31 cellular contexts compared by ENCODE assay signal in genomic region chr12:63397807-63398206, GRCh38.
"Had no signal": no experiment of that assay in that cellular context is flagged by ENCODE, and none has a peak within 500 bp of the region (broad histone marks: within the 10 kb centered on the region; RNA-seq: fewer than 3 reads in every experiment).

No MANE protein-coding gene starts in this region.

- H3K4me3 ChIP-seq: adrenal gland, body of pancreas, cardiac muscle cell, colonic mucosa had no signal

- H3K4me3 Mint-ChIP-seq: activated CD4-positive, alpha-beta memory T cell treated with anti-CD3 and anti-CD28 coated beads for 36 hours; activated CD4-positive, alpha-beta T cell treated with anti-CD3 and anti-CD28 coated beads for 36 hours; activated CD4-positive, alpha-beta T cell treated with anti-CD3 and anti-CD28 coated beads, Interleukin-2, amount 10 ng/mL, durations not matched to agents 24 days and 14 days; activated CD8-positive, alpha-beta memory T cell treated with anti-CD3 and anti-CD28 coated beads, Interleukin-2, amount 10 ng/mL, durations not matched to agents 7 days and 5 days; activated CD8-positive, alpha-beta T cell treated with anti-CD3 and anti-CD28 coated beads, Interleukin-2, amount 10 ng/mL, durations not matched to agents 7 days and 5 days; activated naive CD4-positive, alpha-beta T cell treated with anti-CD3 and anti-CD28 coated beads for 36 hours; activated naive CD4-positive, alpha-beta T cell treated with anti-CD3 and anti-CD28 coated beads, Interleukin-2, amount 50 U/mL, for 24 hours; activated naive CD8-positive, alpha-beta T cell treated with anti-CD3 and anti-CD28 coated beads for 36 hours; activated naive CD8-positive, alpha-beta T cell treated with anti-CD3 and anti-CD28 coated beads, Interleukin-2, amount 50 U/mL, for 24 hours; activated T-helper 1 cell treated with anti-CD3 and anti-CD28 coated beads, Interleukin-12 subunit alpha, Interleukin-12 subunit beta, Interleukin-2, Interleukin-4 antibody, amounts not matched to agents 30 ng/mL and 10 ng/mL and 1 ng/mL, durations not matched to agents 14 hours and 24 hours and 36 hours; endodermal cell had no signal

- H3K36me3 ChIP-seq: adrenal gland, cardiac muscle cell, colonic mucosa had no signal

- H3K36me3 Mint-ChIP-seq: activated CD4-positive, alpha-beta memory T cell treated with anti-CD3 and anti-CD28 coated beads for 36 hours; activated CD8-positive, alpha-beta memory T cell treated with anti-CD3 and anti-CD28 coated beads, Interleukin-2, amount 10 ng/mL, durations not matched to agents 7 days and 5 days; activated naive CD4-positive, alpha-beta T cell treated with anti-CD3 and anti-CD28 coated beads, Interleukin-2, amount 50 U/mL, for 24 hours; activated naive CD8-positive, alpha-beta T cell treated with anti-CD3 and anti-CD28 coated beads for 36 hours had no signal

- ATAC-seq: activated CD4-positive, alpha-beta T cell treated with anti-CD3 and anti-CD28 coated beads for 36 hours; activated CD8-positive, alpha-beta memory T cell treated with anti-CD3 and anti-CD28 coated beads, Interleukin-2, amount 10 ng/mL, durations not matched to agents 7 days and 5 days; activated CD8-positive, alpha-beta T cell treated with anti-CD3 and anti-CD28 coated beads, Interleukin-2, amount 10 ng/mL, durations not matched to agents 7 days and 5 days; activated naive CD8-positive, alpha-beta T cell treated with anti-CD3 and anti-CD28 coated beads, Interleukin-2, amount 50 U/mL, for 24 hours; body of pancreas; esophagus mucosa had no signal

- H3K9me3 Mint-ChIP-seq: activated CD4-positive, alpha-beta memory T cell treated with anti-CD3 and anti-CD28 coated beads for 36 hours; activated naive CD4-positive, alpha-beta T cell treated with anti-CD3 and anti-CD28 coated beads, Interleukin-2, amount 50 U/mL, for 24 hours; activated naive CD8-positive, alpha-beta T cell treated with anti-CD3 and anti-CD28 coated beads for 36 hours; activated naive CD8-positive, alpha-beta T cell treated with anti-CD3 and anti-CD28 coated beads, Interleukin-2, amount 50 U/mL, for 24 hours; activated T-helper 1 cell treated with anti-CD3 and anti-CD28 coated beads, Interleukin-12 subunit alpha, Interleukin-12 subunit beta, Interleukin-2, Interleukin-4 antibody, amounts not matched to agents 30 ng/mL and 10 ng/mL and 1 ng/mL, durations not matched to agents 14 hours and 24 hours and 36 hours; activated T-helper 2 cell treated with anti-CD3 and anti-CD28 coated beads, Interferon-gamma antibody, Interleukin-2, Interleukin-4, amounts not matched to agents 10 μg/mL and 5 μg/mL and 100 μg/mL, durations not matched to agents 14 hours and 24 hours and 36 hours had no signal

- H3K4me1 ChIP-seq: adrenal gland, body of pancreas, colonic mucosa had no signal

- H3K9me3 ChIP-seq: body of pancreas, colonic mucosa had no signal

- H3K27me3 ChIP-seq: adrenal gland, body of pancreas, cardiac muscle cell, colonic mucosa had no signal

- H3K4me1 Mint-ChIP-seq: activated CD4-positive, alpha-beta T cell treated with anti-CD3 and anti-CD28 coated beads for 36 hours; activated CD4-positive, alpha-beta T cell treated with anti-CD3 and anti-CD28 coated beads, Interleukin-2, amount 10 ng/mL, durations not matched to agents 24 days and 14 days; activated CD8-positive, alpha-beta memory T cell treated with anti-CD3 and anti-CD28 coated beads, Interleukin-2, amount 10 ng/mL, durations not matched to agents 7 days and 5 days; activated naive CD4-positive, alpha-beta T cell treated with anti-CD3 and anti-CD28 coated beads, Interleukin-2, amount 50 U/mL, for 24 hours; activated naive CD8-positive, alpha-beta T cell treated with anti-CD3 and anti-CD28 coated beads, Interleukin-2, amount 50 U/mL, for 24 hours had no signal

- H3K27ac ChIP-seq: adrenal gland, body of pancreas, cardiac muscle cell, colonic mucosa had no signal

- DNase-seq: activated CD4-positive, alpha-beta memory T cell treated with anti-CD3 and anti-CD28 coated beads for 36 hours; activated CD4-positive, alpha-beta T cell treated with anti-CD3 and anti-CD28 coated beads for 36 hours; activated CD4-positive, alpha-beta T cell treated with anti-CD3 and anti-CD28 coated beads, Interleukin-2, amount 10 ng/mL, durations not matched to agents 24 days and 14 days; activated CD4-positive, CD25-positive, alpha-beta regulatory T cell; activated CD4-positive, CD25-positive, alpha-beta regulatory T cell treated with anti-CD3 and anti-CD28 coated beads, Interleukin-2, amount 50 U/mL, for 72 hours; activated CD8-positive, alpha-beta memory T cell treated with anti-CD3 and anti-CD28 coated beads, Interleukin-2, amount 10 ng/mL, durations not matched to agents 7 days and 5 days; activated CD8-positive, alpha-beta memory T cell treated with anti-CD3 and anti-CD28 coated beads, Interleukin-2, amount 50 U/mL, for 4 hours; activated CD8-positive, alpha-beta T cell treated with anti-CD3 and anti-CD28 coated beads, Interleukin-2, amount 10 ng/mL, durations not matched to agents 7 days and 5 days; activated effector memory CD4-positive, alpha-beta T cell treated with anti-CD3 and anti-CD28 coated beads, Interleukin-2, amount 50 U/mL, for 16 hours; activated naive CD4-positive, alpha-beta T cell treated with anti-CD3 and anti-CD28 coated beads for 36 hours; activated naive CD8-positive, alpha-beta T cell treated with anti-CD3 and anti-CD28 coated beads for 36 hours; activated naive CD8-positive, alpha-beta T cell treated with anti-CD3 and anti-CD28 coated beads, Interleukin-2, amount 50 U/mL, for 24 hours; activated T-cell treated with anti-CD3 and anti-CD28 coated beads, Interleukin-2, amount 50 U/mL, for 1 hour; activated T-cell treated with anti-CD3 and anti-CD28 coated beads, Interleukin-2, amount 50 U/mL, for 48 hours; adrenal gland; amygdala; aorta; body of pancreas; central memory CD4-positive, alpha-beta T cell; cerebellar nuclear complex; colonic mucosa; effector CD8-positive, alpha-beta T cell; endodermal cell; foreskin fibroblast; head of caudate nucleus; T-helper 2 cell had no signal

- H3K27me3 Mint-ChIP-seq: activated CD4-positive, alpha-beta memory T cell treated with anti-CD3 and anti-CD28 coated beads for 36 hours; activated CD4-positive, alpha-beta T cell treated with anti-CD3 and anti-CD28 coated beads for 36 hours; activated CD4-positive, alpha-beta T cell treated with anti-CD3 and anti-CD28 coated beads, Interleukin-2, amount 10 ng/mL, durations not matched to agents 24 days and 14 days; activated CD8-positive, alpha-beta memory T cell treated with anti-CD3 and anti-CD28 coated beads, Interleukin-2, amount 10 ng/mL, durations not matched to agents 7 days and 5 days; activated naive CD4-positive, alpha-beta T cell treated with anti-CD3 and anti-CD28 coated beads, Interleukin-2, amount 50 U/mL, for 24 hours; activated naive CD8-positive, alpha-beta T cell treated with anti-CD3 and anti-CD28 coated beads for 36 hours; activated naive CD8-positive, alpha-beta T cell treated with anti-CD3 and anti-CD28 coated beads, Interleukin-2, amount 50 U/mL, for 24 hours had no signal

- H3K27ac Mint-ChIP-seq: activated CD4-positive, alpha-beta memory T cell treated with anti-CD3 and anti-CD28 coated beads for 36 hours; activated CD4-positive, alpha-beta T cell treated with anti-CD3 and anti-CD28 coated beads for 36 hours; activated CD4-positive, alpha-beta T cell treated with anti-CD3 and anti-CD28 coated beads, Interleukin-2, amount 10 ng/mL, durations not matched to agents 24 days and 14 days; activated CD8-positive, alpha-beta memory T cell treated with anti-CD3 and anti-CD28 coated beads, Interleukin-2, amount 10 ng/mL, durations not matched to agents 7 days and 5 days; activated CD8-positive, alpha-beta T cell treated with anti-CD3 and anti-CD28 coated beads, Interleukin-2, amount 10 ng/mL, durations not matched to agents 7 days and 5 days; activated naive CD4-positive, alpha-beta T cell treated with anti-CD3 and anti-CD28 coated beads for 36 hours; activated naive CD4-positive, alpha-beta T cell treated with anti-CD3 and anti-CD28 coated beads, Interleukin-2, amount 50 U/mL, for 24 hours; activated naive CD8-positive, alpha-beta T cell treated with anti-CD3 and anti-CD28 coated beads for 36 hours; activated naive CD8-positive, alpha-beta T cell treated with anti-CD3 and anti-CD28 coated beads, Interleukin-2, amount 50 U/mL, for 24 hours; activated T-helper 1 cell treated with anti-CD3 and anti-CD28 coated beads, Interleukin-12 subunit alpha, Interleukin-12 subunit beta, Interleukin-2, Interleukin-4 antibody, amounts not matched to agents 30 ng/mL and 10 ng/mL and 1 ng/mL, durations not matched to agents 14 hours and 24 hours and 36 hours; activated T-helper 2 cell treated with anti-CD3 and anti-CD28 coated beads, Interferon-gamma antibody, Interleukin-2, Interleukin-4, amounts not matched to agents 10 μg/mL and 5 μg/mL and 100 μg/mL, durations not matched to agents 14 hours and 24 hours and 36 hours; endodermal cell had no signal
